ENCODE assay signal across 8 cellular contexts in the genomic region with DNA sequence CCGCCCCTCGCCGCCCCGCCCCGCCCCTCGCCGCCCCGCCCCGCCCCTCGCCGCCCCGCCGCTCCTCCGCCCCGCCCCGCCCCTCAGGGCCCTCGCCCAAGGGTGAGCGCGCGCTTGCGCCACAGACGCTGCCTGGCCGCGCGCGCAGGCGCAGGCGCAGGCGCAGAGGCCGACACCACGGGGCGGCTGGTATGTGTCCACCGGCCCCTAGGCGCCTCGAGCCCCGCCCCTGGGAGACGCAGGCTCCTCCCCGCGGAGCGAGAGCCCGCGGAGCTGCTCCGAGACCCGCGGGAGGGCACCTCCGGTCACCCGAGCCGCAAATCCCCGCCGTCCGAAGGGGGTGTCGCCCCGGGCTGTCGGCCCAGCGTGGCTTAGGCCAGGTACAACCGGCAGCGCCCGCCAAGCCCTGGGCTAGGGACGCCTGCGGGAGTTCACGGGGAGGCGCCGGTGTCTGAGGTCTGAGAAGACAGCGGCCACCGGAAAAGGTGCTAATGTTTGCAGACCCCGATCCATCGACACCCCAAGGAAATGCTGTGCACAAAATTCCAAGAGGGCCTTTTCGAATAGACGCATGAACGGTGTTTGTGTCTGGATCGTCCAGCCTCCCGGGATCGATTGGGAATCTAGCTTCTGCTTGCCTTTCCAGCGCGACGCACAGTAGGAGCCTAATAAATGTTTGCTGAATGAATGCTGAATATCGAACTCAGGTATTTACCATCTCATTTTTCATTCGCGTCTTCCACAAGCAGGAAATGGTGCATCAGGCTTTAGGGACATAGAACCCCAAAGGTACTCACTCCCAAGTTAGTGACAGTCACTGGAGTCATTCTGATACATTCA. TPM values are rescaled to one million over a fixed set of nuclear protein-coding genes. Genes with fewer than 3 reads are reported as not detected.
DNase-seq lines count a peak whose midpoint lies in the region; ATAC-seq and TF ChIP-seq lines count a peak whose summit lies in the region.

No MANE protein-coding gene starts in this region.

- intact Hi-C loops in heart left ventricle (cut with DNase I): loop anchor here in 2 of 10 donors (10.0 kb wide), 1 partner anchor 65 kb away; no protein-coding TSS in a partner anchor
- intact Hi-C loops in posterior cingulate gyrus (cut with DNase I): no loop called here
- intact Hi-C loops in transverse colon (cut with DNase I; ENCODE audit: low total_unique reads): no loop called here

- H3K27ac ChIP-seq in heart left ventricle (peak overlapping the region in 10 of 12 donors; percentile 57 to 84 (median 70)), transverse colon (peak overlapping the region; percentile 78 to 86 (median 82))

- H3K36me3 ChIP-seq in GM06990 (ENCODE audit: control insufficient read depth, insufficient read depth, low read length): no peaks in the 10 kb centered on the region
- peaks cover 0 to 10% (median 0%) of the 10 kb centered on the region in 9 donors for H3K36me3 ChIP-seq in heart left ventricle
- no peaks in the 10 kb centered on the region for H3K36me3 ChIP-seq in transverse colon

- H3K36me3 Mint-ChIP-seq in activated naive CD8-positive, alpha-beta T cell treated with anti-CD3 and anti-CD28 coated beads, Interleukin-2, amount 50 U/mL, for 24 hours (ENCODE audit: low read depth): peaks cover 5% of the 10 kb centered on the region

- TF ChIP-seq CTCF in GM06990 (IDR thresholded peaks at IDR 0.05; ENCODE audit: insufficient read depth, low read length, poor library complexity, severe bottlenecking) (no peak), NB4 (IDR thresholded peaks at IDR 0.05; ENCODE audit: low read depth, low read length) (no peak), heart left ventricle (IDR thresholded peaks at IDR 0.05) (peak in 1 of 12 donors; percentile 3), transverse colon (IDR thresholded peaks at IDR 0.05) (no peak)

- H3K27ac Mint-ChIP-seq in activated naive CD8-positive, alpha-beta T cell treated with anti-CD3 and anti-CD28 coated beads, Interleukin-2, amount 50 U/mL, for 24 hours: no peak overlapping the region

- WGBS in heart left ventricle, 4 donors: 0 to 31% (median 14%) methylated on average over 23 to 67 of the region's 79 CpGs
- 49% methylated on average over 57 of the region's 79 CpGs; no CpG with 5 or more reads in 1 of the 2 donors for WGBS in transverse colon (ENCODE audit: low coverage in 1 of 2), 2 donors

- H3K9me3 ChIP-seq in heart left ventricle: peaks cover 0 to 3% (median 0%) of the 10 kb centered on the region in 12 donors
- no peaks in the 10 kb centered on the region for H3K9me3 ChIP-seq in transverse colon

- ATAC-seq in HG02571 (IDR thresholded peaks at IDR 0.05; ENCODE audit: unreplicated experiment) (peak; percentile 80), heart left ventricle (peak; percentile 89 to 99 (median 94))
- peak; percentile 87 for ATAC-seq in activated naive CD8-positive, alpha-beta T cell treated with anti-CD3 and anti-CD28 coated beads, Interleukin-2, amount 50 U/mL, for 24 hours

- H3K9me3 Mint-ChIP-seq in activated naive CD8-positive, alpha-beta T cell treated with anti-CD3 and anti-CD28 coated beads, Interleukin-2, amount 50 U/mL, for 24 hours: no peaks in the 10 kb centered on the region

- peak overlapping the region; percentile 68 for H3K4me3 ChIP-seq in GM06990 (replicated peaks; ENCODE audit: low read depth, low read length)
- peak overlapping the region; percentile 71 for H3K4me3 ChIP-seq in NB4 (ENCODE audit: low read depth, low read length)
- H3K4me3 ChIP-seq in heart left ventricle: peak overlapping the region; percentile 29 to 87 (median 68)
- peak overlapping the region; percentile 40 to 76 (median 48) for H3K4me3 ChIP-seq in transverse colon

- peaks cover 29% of the 10 kb centered on the region for H3K4me1 Mint-ChIP-seq in activated naive CD8-positive, alpha-beta T cell treated with anti-CD3 and anti-CD28 coated beads, Interleukin-2, amount 50 U/mL, for 24 hours

- no peak for TF ChIP-seq EP300 in transverse colon (IDR thresholded peaks at IDR 0.05; ENCODE audit: low read depth)

- peak; percentile 95 for DNase-seq in GM06990 (ENCODE audit: extremely low read depth, insufficient read length)
- DNase-seq in NB4 (ENCODE audit: low read depth): peak; percentile 89
- peak; percentile 42 to 80 for DNase-seq in SW 1271 (lab: John Stamatoyannopoulos, UW)
- DNase-seq in activated naive CD8-positive, alpha-beta T cell treated with anti-CD3 and anti-CD28 coated beads, Interleukin-2, amount 50 U/mL, for 24 hours: peak; percentile 87
- peak; percentile 87 to 95 (median 92) for DNase-seq in heart left ventricle
- peak; percentile 67 to 97 (median 80) for DNase-seq in posterior cingulate gyrus
- DNase-seq in transverse colon: peak; percentile 92

- peak overlapping the region; percentile 80 for H3K4me3 Mint-ChIP-seq in activated naive CD8-positive, alpha-beta T cell treated with anti-CD3 and anti-CD28 coated beads, Interleukin-2, amount 50 U/mL, for 24 hours

- in situ Hi-C loops in transverse colon (cut with MboI; ENCODE audit: low pct_ligation_motif_present in 1 of 4, low pct_unique_long_range_greater_than_20kb in 1 of 4, low sequenced_read_pairs in 3 of 4): no loop called here

- H3K4me1 ChIP-seq in heart left ventricle: peaks cover 0 to 24% (median 6%) of the 10 kb centered on the region in 12 donors
- H3K4me1 ChIP-seq in transverse colon: peaks cover 0 to 22% (median 6%) of the 10 kb centered on the region in 4 donors

- peak; percentile 7 for TF ChIP-seq POLR2A in NB4 (IDR thresholded peaks at IDR 0.05; ENCODE audit: extremely low read depth, insufficient read length)
- no peak for TF ChIP-seq POLR2A in heart left ventricle (IDR thresholded peaks at IDR 0.05)
- TF ChIP-seq POLR2A in transverse colon (IDR thresholded peaks at IDR 0.05): no peak

- no peaks in the 10 kb centered on the region for H3K27me3 ChIP-seq in GM06990 (replicated peaks; ENCODE audit: control insufficient read depth, insufficient read depth, low read length)
- no peaks in the 10 kb centered on the region for H3K27me3 ChIP-seq in heart left ventricle
- H3K27me3 ChIP-seq in transverse colon: no peaks in the 10 kb centered on the region

- no peaks in the 10 kb centered on the region for H3K27me3 Mint-ChIP-seq in activated naive CD8-positive, alpha-beta T cell treated with anti-CD3 and anti-CD28 coated beads, Interleukin-2, amount 50 U/mL, for 24 hours

RNA-seq across cellular contexts. Expression of a gene that starts 0.5 kb away (rescaled TPM):
- total RNA-seq in heart left ventricle (10 to 100 TPM; 16.2 to 87.3 (median 36.9) TPM), transverse colon (10 to 100 TPM in 3 of 4 donors, 1 to 10 TPM in 1; 5.2 to 32.5 (median 26.8) TPM)
- 100 to 1,000 TPM in 1 of 2 donors, 10 to 100 TPM in 1; 85.0 to 126 TPM for polyA plus RNA-seq in heart left ventricle

RNA-seq across cellular contexts. Expression of a gene that starts 47.6 kb away (rescaled TPM):
- total RNA-seq in heart left ventricle: under 1 TPM in 1 of 9 donors, not detected in 8; 0.25 TPM
- under 1 TPM in 1 of 2 donors, not detected in 1; 0.04 TPM for polyA plus RNA-seq in heart left ventricle
- not detected for total RNA-seq in transverse colon

Comparison
In these comparisons a context has a peak if more than half of its experiments do, and no peak if none do; other contexts are left out.
1. Peak in every context shown above with its lines: DNase-seq, ATAC-seq, H3K4me3 ChIP-seq and H3K27ac ChIP-seq.